In the genomic region with DNA sequence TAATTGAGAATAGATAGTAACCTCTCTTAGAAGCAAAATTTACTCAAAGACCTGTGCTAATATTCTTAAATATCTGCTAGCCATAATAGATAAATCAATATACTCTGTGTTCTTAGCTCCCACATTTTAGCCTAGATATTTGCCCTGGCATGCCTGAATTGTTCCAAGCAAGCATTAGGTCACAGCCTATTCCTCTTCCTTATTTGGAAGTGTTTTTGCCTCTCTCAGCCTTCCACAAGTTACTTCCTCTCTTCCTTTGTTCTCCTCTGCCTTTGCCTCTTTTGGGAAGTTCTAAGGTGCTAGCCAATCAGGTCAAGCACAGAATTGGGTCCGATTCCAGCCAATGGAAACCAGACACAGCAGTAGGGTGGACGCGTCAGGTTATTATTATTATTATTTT, we compare ENCODE assay signal across 7 cellular contexts. TPM values are rescaled to one million over a fixed set of nuclear protein-coding genes. Genes with fewer than 3 reads are reported as not detected.
DNase-seq lines count a peak whose midpoint lies in the region; ATAC-seq, FAIRE-seq and TF ChIP-seq lines count a peak whose summit lies in the region.
"Not testable (repeated sequence)": the region's sequence is repeated elsewhere in the genome, so short reads cannot be mapped to it uniquely, and the experiment has no call there.

No MANE protein-coding gene starts in this region.

- H3K4me1 Mint-ChIP-seq in HFFc6 (ENCODE audit: low read depth) (peaks cover 17% of the 10 kb centered on the region), neural crest cell (peaks cover 15% of the 10 kb centered on the region)
- H3K4me1 Mint-ChIP-seq in activated CD4-positive, alpha-beta T cell treated with anti-CD3 and anti-CD28 coated beads for 36 hours = peaks cover 22% of the 10 kb centered on the region
- H3K4me1 Mint-ChIP-seq in activated naive CD8-positive, alpha-beta T cell (ENCODE audit: low read depth) = peaks cover 26% of the 10 kb centered on the region
- peaks cover 31% of the 10 kb centered on the region for H3K4me1 Mint-ChIP-seq in stimulated activated memory B cell treated with anti-CD40 and anti-IgM and Interleukin-4, amounts not matched to agents 10 μg/mL and 1 μg/mL and 100 μg/mL, for 72 hours

- not testable (repeated sequence) for DNase-seq in HFFc6; activated CD4-positive, alpha-beta T cell treated with anti-CD3 and anti-CD28 coated beads for 36 hours; keratinocyte (ENCODE audit: low read depth, low spot score); neural crest cell (ENCODE audit: low read depth, low spot score)
- DNase-seq in epithelial cell of esophagus (ENCODE audit: low read depth) = peak; percentile 61

- not testable (repeated sequence) for FAIRE-seq in keratinocyte (lab: Jason Lieb, UNC)

- H3K27me3 Mint-ChIP-seq in HFFc6 (ENCODE audit: insufficient read depth); activated CD4-positive, alpha-beta T cell treated with anti-CD3 and anti-CD28 coated beads for 36 hours; activated naive CD8-positive, alpha-beta T cell; neural crest cell (ENCODE audit: low read depth); stimulated activated memory B cell treated with anti-CD40 and anti-IgM and Interleukin-4, amounts not matched to agents 10 μg/mL and 1 μg/mL and 100 μg/mL, for 72 hours: not testable (repeated sequence)

- H3K9me3 ChIP-seq in keratinocyte (ENCODE audit: control insufficient read depth, low read depth, low read length) = not testable (repeated sequence)

- peak overlapping the region; percentile 67 for H3K27ac ChIP-seq in keratinocyte (ENCODE audit: control insufficient read depth, insufficient read depth, low read length)

- H3K9me3 Mint-ChIP-seq in HFFc6 (peaks cover 61% of the 10 kb centered on the region), neural crest cell (peaks cover 15% of the 10 kb centered on the region)
- H3K9me3 Mint-ChIP-seq in activated CD4-positive, alpha-beta T cell treated with anti-CD3 and anti-CD28 coated beads for 36 hours (ENCODE audit: low read depth) = peaks cover 49% of the 10 kb centered on the region
- H3K9me3 Mint-ChIP-seq in activated naive CD8-positive, alpha-beta T cell (ENCODE audit: low read depth) = not testable (repeated sequence)
- H3K9me3 Mint-ChIP-seq in stimulated activated memory B cell treated with anti-CD40 and anti-IgM and Interleukin-4, amounts not matched to agents 10 μg/mL and 1 μg/mL and 100 μg/mL, for 72 hours = peaks cover 26% of the 10 kb centered on the region

- CTCF ChIA-PET in activated CD4-positive, alpha-beta T cell treated with anti-CD3 and anti-CD28 coated beads for 36 hours (lab: Charles Lee) = not testable (repeated sequence)

- H3K4me3 Mint-ChIP-seq in HFFc6 (peak overlapping the region; percentile 98; the same call in 1 of the 2 replicates), neural crest cell (peak overlapping the region; percentile 92)
- H3K4me3 Mint-ChIP-seq in activated CD4-positive, alpha-beta T cell treated with anti-CD3 and anti-CD28 coated beads for 36 hours = peak overlapping the region; percentile 94
- H3K4me3 Mint-ChIP-seq in activated naive CD8-positive, alpha-beta T cell = peak overlapping the region; percentile 98
- H3K4me3 Mint-ChIP-seq in stimulated activated memory B cell treated with anti-CD40 and anti-IgM and Interleukin-4, amounts not matched to agents 10 μg/mL and 1 μg/mL and 100 μg/mL, for 72 hours = not testable (repeated sequence)

- POLR2A ChIA-PET in activated CD4-positive, alpha-beta T cell treated with anti-CD3 and anti-CD28 coated beads for 36 hours (lab: Charles Lee) = not testable (repeated sequence)

- not testable (repeated sequence) for H3K9me1 ChIP-seq in keratinocyte (ENCODE audit: control insufficient read depth, extremely low read depth, insufficient read depth, low read length)

- dilution Hi-C loops in keratinocyte (cut with MboI; ENCODE audit: extremely low pct_ligation_motif_present, low sequenced_read_pairs) = not testable (repeated sequence)

- not testable (repeated sequence) for H3K4me3 ChIP-seq in epithelial cell of esophagus (ENCODE audit: low read length); keratinocyte (ENCODE audit: control insufficient read depth in 2 of 3, extremely low read depth in 1 of 3, insufficient read depth in 2 of 3, low read depth in 1 of 3, low read length in 3 of 3)

- intact Hi-C loops in activated CD4-positive, alpha-beta T cell treated with anti-CD3 and anti-CD28 coated beads for 36 hours (cut with DNase I, micrococcal nuclease) = not testable (repeated sequence)

- H4K20me1 ChIP-seq in keratinocyte (ENCODE audit: control insufficient read depth, extremely low read depth, insufficient read depth, low read length) = not testable (repeated sequence)

- H3K27me3 ChIP-seq in keratinocyte (ENCODE audit: control insufficient read depth, extremely low read depth, insufficient read depth, low read length) = not testable (repeated sequence)

- not testable (repeated sequence) for TF ChIP-seq CTCF in HFFc6 (IDR thresholded peaks at IDR 0.05); epithelial cell of esophagus (IDR thresholded peaks at IDR 0.05; ENCODE audit: insufficient read depth, low read depth, low read length, missing control alignments); keratinocyte (optimal IDR thresholded peaks at IDR 0.05 in 1 of 3, IDR thresholded peaks at IDR 0.05 in 1 of 3, conservative IDR thresholded peaks at IDR 0.05 in 1 of 3; ENCODE audit: extremely low read depth in 1 of 3, insufficient read depth in 2 of 3, low read length in 3 of 3); neural crest cell (conservative IDR thresholded peaks at IDR 0.05)

- not testable (repeated sequence) for H3K36me3 ChIP-seq in keratinocyte (ENCODE audit: control insufficient read depth in 2 of 2, extremely low read depth in 1 of 2, insufficient read depth in 2 of 2, low read length in 2 of 2)

- H3K4me2 ChIP-seq in keratinocyte (ENCODE audit: control insufficient read depth, extremely low read depth, insufficient read depth, low read depth, low read length) = not testable (repeated sequence)

- H3K36me3 Mint-ChIP-seq in HFFc6 (ENCODE audit: low read depth) (peaks cover 55% of the 10 kb centered on the region), neural crest cell (ENCODE audit: low read depth) (peaks cover 47% of the 10 kb centered on the region)
- H3K36me3 Mint-ChIP-seq in activated CD4-positive, alpha-beta T cell treated with anti-CD3 and anti-CD28 coated beads for 36 hours (ENCODE audit: low read depth) = peaks cover 52% of the 10 kb centered on the region
- peaks cover 27% of the 10 kb centered on the region for H3K36me3 Mint-ChIP-seq in activated naive CD8-positive, alpha-beta T cell
- H3K36me3 Mint-ChIP-seq in stimulated activated memory B cell treated with anti-CD40 and anti-IgM and Interleukin-4, amounts not matched to agents 10 μg/mL and 1 μg/mL and 100 μg/mL, for 72 hours = peaks cover 41% of the 10 kb centered on the region

- H2AFZ ChIP-seq in keratinocyte (ENCODE audit: control insufficient read depth, low read length) = not testable (repeated sequence)

- peaks cover 39% of the 10 kb centered on the region for H3K79me2 ChIP-seq in keratinocyte (ENCODE audit: control insufficient read depth, insufficient read depth, low read length)

- not testable (repeated sequence) for ATAC-seq in activated CD4-positive, alpha-beta T cell treated with anti-CD3 and anti-CD28 coated beads for 36 hours; stimulated activated memory B cell treated with anti-CD40 and anti-IgM and Interleukin-4, amounts not matched to agents 10 μg/mL and 1 μg/mL and 100 μg/mL, for 72 hours

- not testable (repeated sequence) for H3K9ac ChIP-seq in keratinocyte (ENCODE audit: control insufficient read depth, extremely low read depth, insufficient read depth, low read length)

- H3K4me1 ChIP-seq in keratinocyte (ENCODE audit: control insufficient read depth, extremely low read depth, insufficient read depth, low read length) = not testable (repeated sequence)

- H3K27ac Mint-ChIP-seq in HFFc6; activated CD4-positive, alpha-beta T cell treated with anti-CD3 and anti-CD28 coated beads for 36 hours; activated naive CD8-positive, alpha-beta T cell; neural crest cell (ENCODE audit: unreplicated experiment): not testable (repeated sequence)
- peak overlapping the region; percentile 96 for H3K27ac Mint-ChIP-seq in stimulated activated memory B cell treated with anti-CD40 and anti-IgM and Interleukin-4, amounts not matched to agents 10 μg/mL and 1 μg/mL and 100 μg/mL, for 72 hours

RNA-seq across cellular contexts. Expression of a gene that starts 0.9 kb away (rescaled TPM):
- 10 to 100 TPM; 13.2 to 17.1 (median 14.3) TPM for total RNA-seq in HFFc6 (2021; fragmentation: NEBNext Ultra II Directional; extraction: Animal tissue kit (Norgen Biotek cat#: 25700))
- 10 to 100 TPM; 18.0 to 20.3 TPM for total RNA-seq in activated CD4-positive, alpha-beta T cell treated with anti-CD3 and anti-CD28 coated beads for 36 hours
- 8.3 to 17.8 TPM (median 14.6 TPM) in 3 replicates for polyA plus RNA-seq in keratinocyte
- 37.9 TPM for polyA plus RNA-seq in keratinocyte (2011; ENCODE audit: low read depth)
- polyA plus RNA-seq in keratinocyte (2011; cell fraction: cytosol; rRNA removed) = 4.5 and 7.8 TPM in 2 replicates
- 63.1 and 72.7 TPM in 2 replicates for polyA plus RNA-seq in keratinocyte (2011; cell fraction: nucleus; rRNA removed)
- 5.7 and 21.8 TPM in 2 replicates for polyA plus RNA-seq in keratinocyte (2012; ENCODE audit: low replicate concordance)
- polyA minus RNA-seq in keratinocyte = 18.9 to 55.0 TPM (median 54.3 TPM) in 3 replicates
- 8.6 TPM for polyA minus RNA-seq in keratinocyte (2011; cell fraction: cytosol; rRNA and poly(A)+ RNA removed)
- polyA minus RNA-seq in keratinocyte (2011; cell fraction: nucleus; rRNA and poly(A)+ RNA removed) = 43.6 and 102 TPM in 2 replicates
- 14.3 and 16.4 TPM in 2 replicates for total RNA-seq in neural crest cell

RNA-seq across cellular contexts. Expression of a gene that starts 43.3 kb away (rescaled TPM):
- total RNA-seq in HFFc6 (2021; fragmentation: NEBNext Ultra II Directional; extraction: Animal tissue kit (Norgen Biotek cat#: 25700)) = 10 to 100 TPM in 3 of 6 experiments, 1 to 10 TPM in 3; 8.6 to 11.0 (median 9.9) TPM
- 10 to 100 TPM; 13.9 to 15.7 TPM for total RNA-seq in activated CD4-positive, alpha-beta T cell treated with anti-CD3 and anti-CD28 coated beads for 36 hours
- 5.6 to 7.6 TPM (median 6.6 TPM) in 3 replicates for polyA plus RNA-seq in keratinocyte
- polyA plus RNA-seq in keratinocyte (2011; ENCODE audit: low read depth) = 9.5 TPM
- 2.6 and 6.1 TPM in 2 replicates for polyA plus RNA-seq in keratinocyte (2011; cell fraction: cytosol; rRNA removed)
- 8.2 and 13.2 TPM in 2 replicates for polyA plus RNA-seq in keratinocyte (2011; cell fraction: nucleus; rRNA removed)
- polyA plus RNA-seq in keratinocyte (2012; ENCODE audit: low replicate concordance) = 7.7 and 10.4 TPM in 2 replicates
- polyA minus RNA-seq in keratinocyte = 4.7 to 17.7 TPM (median 9.6 TPM) in 3 replicates
- polyA minus RNA-seq in keratinocyte (2011; cell fraction: cytosol; rRNA and poly(A)+ RNA removed) = 5.4 TPM
- 8.2 and 18.3 TPM in 2 replicates for polyA minus RNA-seq in keratinocyte (2011; cell fraction: nucleus; rRNA and poly(A)+ RNA removed)
- total RNA-seq in neural crest cell = 18.9 and 25.2 TPM in 2 replicates

RNA-seq across cellular contexts. Expression of a gene that starts 47.8 kb away (rescaled TPM):
- 1 to 10 TPM; 5.6 to 6.9 (median 6.7) TPM for total RNA-seq in HFFc6 (2021; fragmentation: NEBNext Ultra II Directional; extraction: Animal tissue kit (Norgen Biotek cat#: 25700))
- total RNA-seq in activated CD4-positive, alpha-beta T cell treated with anti-CD3 and anti-CD28 coated beads for 36 hours = 10 to 100 TPM; 11.5 to 12.8 TPM
- polyA plus RNA-seq in keratinocyte = 4.5 to 15.9 TPM (median 14.8 TPM) in 3 replicates
- 24.7 TPM for polyA plus RNA-seq in keratinocyte (2011; ENCODE audit: low read depth)
- 2.3 and 5.2 TPM in 2 replicates for polyA plus RNA-seq in keratinocyte (2011; cell fraction: cytosol; rRNA removed)
- 75.6 and 79.1 TPM in 2 replicates for polyA plus RNA-seq in keratinocyte (2011; cell fraction: nucleus; rRNA removed)
- polyA plus RNA-seq in keratinocyte (2012; ENCODE audit: low replicate concordance) = 5.3 and 16.7 TPM in 2 replicates
- polyA minus RNA-seq in keratinocyte = 3.1 to 39.7 TPM (median 23.0 TPM) in 3 replicates
- 7.9 TPM for polyA minus RNA-seq in keratinocyte (2011; cell fraction: cytosol; rRNA and poly(A)+ RNA removed)
- 36.3 and 77.8 TPM in 2 replicates for polyA minus RNA-seq in keratinocyte (2011; cell fraction: nucleus; rRNA and poly(A)+ RNA removed)
- total RNA-seq in neural crest cell = 19.9 and 22.5 TPM in 2 replicates
